17 cellular contexts compared by ENCODE assay signal in the genomic region with DNA sequence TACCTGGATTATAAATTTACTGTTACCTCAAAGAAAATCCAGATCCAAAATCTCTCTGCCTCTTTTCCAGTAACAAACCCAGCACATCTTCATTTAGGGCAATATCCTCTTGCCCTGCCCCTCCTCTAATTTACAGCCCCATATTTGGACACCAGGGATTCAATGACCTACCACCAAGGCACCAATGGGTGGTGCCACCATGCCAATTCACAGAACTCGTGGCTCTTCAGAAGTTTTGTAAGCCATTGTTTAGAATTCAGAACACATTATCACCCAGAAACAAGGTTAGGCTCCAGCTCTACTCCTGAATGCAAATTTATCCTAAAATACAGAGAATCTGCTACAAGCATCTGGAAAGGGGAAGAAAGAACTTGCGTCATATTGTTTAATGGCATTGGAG.
"Had no signal": no experiment of that assay in that cellular context is flagged by ENCODE, and none has a peak within 500 bp of the region (broad histone marks: within the 10 kb centered on the region; RNA-seq: fewer than 3 reads in every experiment).

No MANE protein-coding gene starts in this region.

- DNase-seq: activated CD4-positive, alpha-beta memory T cell treated with anti-CD3 and anti-CD28 coated beads for 36 hours; activated CD8-positive, alpha-beta memory T cell treated with anti-CD3 and anti-CD28 coated beads, Interleukin-2, amount 10 ng/mL, durations not matched to agents 7 days and 5 days; activated effector memory CD4-positive, alpha-beta T cell treated with Interleukin-2 at 50 U/mL for 16 hours; activated naive CD4-positive, alpha-beta T cell treated with anti-CD3 and anti-CD28 coated beads, Interleukin-2, amount 50 U/mL, for 16 hours; activated T-cell treated with anti-CD3 and anti-CD28 coated beads, Interleukin-2, amount 50 U/mL, for 24 hours; foreskin keratinocyte; right cardiac atrium; stimulated activated CD4-positive, alpha-beta T cell treated with anti-CD3 and anti-CD28 coated beads, Interleukin-4, amount 100 ng/mL, for 24 hours; stimulated activated naive CD4-positive, alpha-beta T cell; T1000; transverse colon had no signal

- ATAC-seq: activated CD8-positive, alpha-beta memory T cell treated with anti-CD3 and anti-CD28 coated beads, Interleukin-2, amount 10 ng/mL, durations not matched to agents 7 days and 5 days; foreskin keratinocyte; right cardiac atrium had no signal

- H3K9me3 ChIP-seq: esophagus muscularis mucosa, prostate gland, transverse colon, vagina had no signal

- H3K4me3 ChIP-seq: esophagus muscularis mucosa, prostate gland, skin epidermis, transverse colon, vagina had no signal

- H3K36me3 Mint-ChIP-seq: activated CD4-positive, alpha-beta memory T cell treated with anti-CD3 and anti-CD28 coated beads for 36 hours; activated CD8-positive, alpha-beta memory T cell treated with anti-CD3 and anti-CD28 coated beads, Interleukin-2, amount 10 ng/mL, durations not matched to agents 7 days and 5 days had no signal

- H3K27ac Mint-ChIP-seq: activated CD4-positive, alpha-beta memory T cell treated with anti-CD3 and anti-CD28 coated beads for 36 hours; activated CD8-positive, alpha-beta memory T cell treated with anti-CD3 and anti-CD28 coated beads, Interleukin-2, amount 10 ng/mL, durations not matched to agents 7 days and 5 days; activated T-cell treated with anti-CD3 and anti-CD28 coated beads, Interleukin-2, amount 50 U/mL, for 24 hours had no signal

- H3K27ac ChIP-seq: esophagus muscularis mucosa, foreskin keratinocyte, prostate gland, transverse colon, vagina, VCaP had no signal

- H3K9me3 Mint-ChIP-seq: activated CD4-positive, alpha-beta memory T cell treated with anti-CD3 and anti-CD28 coated beads for 36 hours; activated T-cell treated with anti-CD3 and anti-CD28 coated beads, Interleukin-2, amount 50 U/mL, for 24 hours; nephron had no signal

- H3K27me3 ChIP-seq: esophagus muscularis mucosa, foreskin keratinocyte, transverse colon, vagina had no signal

- H3K4me3 Mint-ChIP-seq: activated CD4-positive, alpha-beta memory T cell treated with anti-CD3 and anti-CD28 coated beads for 36 hours; activated CD8-positive, alpha-beta memory T cell treated with anti-CD3 and anti-CD28 coated beads, Interleukin-2, amount 10 ng/mL, durations not matched to agents 7 days and 5 days; activated T-cell treated with anti-CD3 and anti-CD28 coated beads, Interleukin-2, amount 50 U/mL, for 24 hours; nephron had no signal

- H3K4me1 ChIP-seq: esophagus muscularis mucosa, foreskin keratinocyte, prostate gland, transverse colon, vagina had no signal

- H3K4me1 Mint-ChIP-seq: activated CD8-positive, alpha-beta memory T cell treated with anti-CD3 and anti-CD28 coated beads, Interleukin-2, amount 10 ng/mL, durations not matched to agents 7 days and 5 days had no signal

- H3K36me3 ChIP-seq: esophagus muscularis mucosa, prostate gland, transverse colon, vagina had no signal
